23 cellular contexts compared by ENCODE assay signal in the genomic region with DNA sequence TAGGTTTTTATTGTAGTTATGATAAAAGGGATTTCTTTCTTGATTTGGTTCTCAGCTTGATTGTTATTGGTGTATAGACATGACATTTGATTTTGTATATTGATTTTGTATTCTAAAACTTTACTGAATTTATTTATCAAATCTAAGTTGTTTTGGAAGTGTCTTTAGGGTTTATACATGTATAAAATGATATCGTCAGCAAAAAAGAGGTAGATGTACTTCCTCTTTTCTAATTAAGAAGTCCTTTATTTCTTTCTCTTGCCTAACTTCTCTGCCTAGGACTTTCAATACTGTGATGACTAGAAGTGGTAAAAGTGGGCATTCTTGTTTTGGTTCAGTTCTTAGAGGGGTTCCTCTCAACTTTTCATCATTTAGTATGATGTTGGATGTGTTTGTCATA.
"Had no signal": no experiment of that assay in that cellular context is flagged by ENCODE, and none has a peak within 500 bp of the region (broad histone marks: within the 10 kb centered on the region; RNA-seq: fewer than 3 reads in every experiment).

No MANE protein-coding gene starts in this region.

- H3K27ac ChIP-seq: coronary artery, dorsolateral prefrontal cortex, esophagus muscularis mucosa, foreskin keratinocyte, gastrocnemius medialis, heart right ventricle, left lung, lower lobe of right lung had no signal

- FAIRE-seq: colon, endothelial cell of umbilical vein, islet of Langerhans, keratinocyte had no signal

- DNase-seq: dermis blood vessel endothelial cell; dorsolateral prefrontal cortex; effector CD4-positive, alpha-beta T cell; effector memory CD4-positive, alpha-beta T cell; gastrocnemius medialis; glutamatergic neuron; head of caudate nucleus; heart right ventricle; hippocampal formation; left cardiac atrium; left lung; left ventricle myocardium superior; lower lobe of right lung; mesenchymal stem cell; mucosa of descending colon; naive B cell had no signal

- ATAC-seq: gastrocnemius medialis, heart right ventricle, left cardiac atrium, left lung, left ventricle myocardium superior, lower lobe of right lung, mucosa of descending colon had no signal

- H3K27me3 ChIP-seq: esophagus muscularis mucosa, foreskin keratinocyte, gastrocnemius medialis, heart right ventricle, left lung had no signal

- H3K9me3 ChIP-seq: gastrocnemius medialis, lower lobe of right lung had no signal

- H3K36me3 ChIP-seq: esophagus muscularis mucosa, gastrocnemius medialis, heart right ventricle, left lung, lower lobe of right lung had no signal

- H3K4me1 ChIP-seq: esophagus muscularis mucosa, foreskin keratinocyte, gastrocnemius medialis, heart right ventricle, left lung, lower lobe of right lung had no signal

- H3K4me3 ChIP-seq: coronary artery, dorsolateral prefrontal cortex, esophagus muscularis mucosa, gastrocnemius medialis, heart right ventricle, left lung, lower lobe of right lung, mucosa of descending colon had no signal
